ENCODE assay signal across 17 cellular contexts in the genomic region with DNA sequence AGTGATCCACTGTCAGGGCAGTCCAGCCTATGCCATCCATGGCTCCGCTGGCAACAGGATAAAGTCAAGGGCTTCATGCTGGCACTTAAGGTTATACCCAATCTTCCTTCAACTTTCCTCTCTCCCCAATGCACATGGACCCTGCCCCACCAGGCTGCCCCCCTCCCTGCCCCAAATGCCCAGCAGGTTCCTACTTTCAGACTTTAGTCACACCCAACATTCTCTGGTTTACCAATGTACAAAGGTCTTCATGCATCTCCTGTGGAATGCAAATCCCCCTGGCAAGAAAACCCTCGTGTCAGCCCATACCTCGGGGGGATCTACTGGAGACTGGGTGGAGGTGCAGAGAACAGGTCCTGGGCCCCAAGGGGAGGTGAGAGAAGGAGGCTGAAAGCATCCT. TPM values are rescaled to one million over a fixed set of nuclear protein-coding genes. Genes with fewer than 3 reads are reported as not detected.
DNase-seq lines count a peak whose midpoint lies in the region; ATAC-seq and TF ChIP-seq lines count a peak whose summit lies in the region.
"Had no signal": no experiment of that assay in that cellular context is flagged by ENCODE, and none has a peak within 500 bp of the region (broad histone marks: within the 10 kb centered on the region; RNA-seq: fewer than 3 reads in every experiment).

No MANE protein-coding gene starts in this region.

- no peaks in the 10 kb centered on the region for H3K36me3 Mint-ChIP-seq in activated CD8-positive, alpha-beta T cell treated with anti-CD3 and anti-CD28 coated beads for 36 hours (ENCODE audit: low read depth)

- in situ Hi-C loops in transverse colon (cut with MboI; ENCODE audit: low pct_ligation_motif_present in 1 of 4, low pct_unique_long_range_greater_than_20kb in 1 of 4, low sequenced_read_pairs in 3 of 4) = no loop called here

- no peaks in the 10 kb centered on the region for H3K4me1 Mint-ChIP-seq in activated CD8-positive, alpha-beta T cell treated with anti-CD3 and anti-CD28 coated beads for 36 hours (ENCODE audit: low read depth)
- H3K4me1 Mint-ChIP-seq: activated CD4-positive, alpha-beta memory T cell treated with anti-CD3 and anti-CD28 coated beads, Interleukin-2, amount 10 ng/mL, durations not matched to agents 7 days and 5 days had no signal

- H3K36me3 ChIP-seq in SJSA1 (no peaks in the 10 kb centered on the region), esophagus squamous epithelium (no peaks in the 10 kb centered on the region), trophoblast cell (ENCODE audit: control insufficient read depth in 1 of 2, insufficient read depth in 2 of 2, low read length in 2 of 2) (no peaks in the 10 kb centered on the region), transverse colon (no peaks in the 10 kb centered on the region)
- H3K36me3 ChIP-seq: pancreas had no signal

- peak overlapping the region; percentile 88 for H2AK5ac ChIP-seq in trophoblast cell (ENCODE audit: low read length)

- H4K91ac ChIP-seq in trophoblast cell (ENCODE audit: low read depth, low read length) = peak overlapping the region; percentile 89

- ATAC-seq in HG02884 (IDR thresholded peaks at IDR 0.05; ENCODE audit: unreplicated experiment) = no peak
- ATAC-seq in activated CD8-positive, alpha-beta T cell treated with anti-CD3 and anti-CD28 coated beads for 36 hours = no peak
- ATAC-seq: pancreas had no signal

- peaks cover 73% of the 10 kb centered on the region for H3K4me1 ChIP-seq in SJSA1 (replicated peaks)
- peaks cover 8 to 50% (median 22%) of the 10 kb centered on the region in 3 donors for H3K4me1 ChIP-seq in esophagus squamous epithelium
- H3K4me1 ChIP-seq in trophoblast cell (ENCODE audit: control insufficient read depth in 1 of 2, insufficient read depth in 2 of 2, low read length in 2 of 2) = peaks cover 21 to 37% of the 10 kb centered on the region in 2 experiments
- peaks cover 0 to 20% (median 10%) of the 10 kb centered on the region in 4 donors for H3K4me1 ChIP-seq in transverse colon

- H3K23ac ChIP-seq in trophoblast cell (ENCODE audit: low read length) = no peak overlapping the region

- POLR2A ChIA-PET in activated CD8-positive, alpha-beta T cell treated with anti-CD3 and anti-CD28 coated beads for 36 hours (lab: Charles Lee) = no interaction called here

- H3K18ac ChIP-seq in trophoblast cell (ENCODE audit: low read length) = peak overlapping the region; percentile 28

- TF ChIP-seq CTCF in esophagus squamous epithelium (IDR thresholded peaks at IDR 0.05) = no peak
- no peak for TF ChIP-seq CTCF in transverse colon (IDR thresholded peaks at IDR 0.05)
- no peak for TF ChIP-seq CTCF in activated CD8-positive, alpha-beta T cell treated with anti-CD3 and anti-CD28 coated beads for 36 hours (IDR thresholded peaks at IDR 0.05)

- no peak overlapping the region for H3K4me2 ChIP-seq in trophoblast cell (ENCODE audit: low read length)

- no peak overlapping the region for H4K12ac ChIP-seq in trophoblast cell (ENCODE audit: low read depth, low read length)

- DNase-seq in SJSA1 (ENCODE audit: low read depth in 1 of 2, low spot score in 2 of 2) = no peak
- no peak for DNase-seq in esophagus squamous epithelium (lab: John Stamatoyannopoulos, UW)
- no peak for DNase-seq in trophoblast cell
- DNase-seq in transverse colon = no peak
- no peak for DNase-seq in activated CD8-positive, alpha-beta T cell treated with anti-CD3 and anti-CD28 coated beads for 36 hours
- DNase-seq in DMS 273 (lab: John Stamatoyannopoulos, UW; ENCODE audit: unreplicated experiment) = no peak
- DNase-seq: activated CD4-positive, alpha-beta memory T cell treated with anti-CD3 and anti-CD28 coated beads, Interleukin-2, amount 10 ng/mL, durations not matched to agents 7 days and 5 days; amniotic stem cell; cortex of kidney; mesendoderm; NCI-H2029 treated with DMSO at 0.1 percent for 48 hours; NCI-H524 treated with DMSO at 0.1 percent for 48 hours; pancreas; stimulated activated CD8-positive, alpha-beta memory T cell treated with anti-CD3 and anti-CD28 coated beads, Interleukin-4, amount 100 ng/mL, for 48 hours had no signal

- H2AFZ ChIP-seq in trophoblast cell (ENCODE audit: insufficient read depth, low read length, poor library complexity) = no peak overlapping the region

- H3K9me3 Mint-ChIP-seq in activated CD8-positive, alpha-beta T cell treated with anti-CD3 and anti-CD28 coated beads for 36 hours = no peaks in the 10 kb centered on the region
- H3K9me3 Mint-ChIP-seq: activated CD4-positive, alpha-beta memory T cell treated with anti-CD3 and anti-CD28 coated beads, Interleukin-2, amount 10 ng/mL, durations not matched to agents 7 days and 5 days; activated T-helper 1 cell treated with anti-CD3 and anti-CD28 coated beads, Interleukin-12 subunit alpha, Interleukin-12 subunit beta, Interleukin-2, Interleukin-4 antibody, amounts not matched to agents 30 ng/mL and 10 ng/mL and 1 ng/mL, durations not matched to agents 14 hours and 24 hours and 36 hours had no signal

- no peak overlapping the region for H3K4me3 Mint-ChIP-seq in activated CD8-positive, alpha-beta T cell treated with anti-CD3 and anti-CD28 coated beads for 36 hours
- H3K4me3 Mint-ChIP-seq: activated CD4-positive, alpha-beta memory T cell treated with anti-CD3 and anti-CD28 coated beads, Interleukin-2, amount 10 ng/mL, durations not matched to agents 7 days and 5 days; activated T-helper 1 cell treated with anti-CD3 and anti-CD28 coated beads, Interleukin-12 subunit alpha, Interleukin-12 subunit beta, Interleukin-2, Interleukin-4 antibody, amounts not matched to agents 30 ng/mL and 10 ng/mL and 1 ng/mL, durations not matched to agents 14 hours and 24 hours and 36 hours had no signal

- H3K9me3 ChIP-seq in SJSA1 (replicated peaks) = 0 out of 2 replicates have a peak, but pooled peaks cover 2% of the 10 kb centered on the region
- no peaks in the 10 kb centered on the region for H3K9me3 ChIP-seq in esophagus squamous epithelium
- peaks cover 5% of the 10 kb centered on the region for H3K9me3 ChIP-seq in trophoblast cell (ENCODE audit: insufficient read depth, low read depth, low read length)
- H3K9me3 ChIP-seq in transverse colon = no peaks in the 10 kb centered on the region
- H3K9me3 ChIP-seq: pancreas had no signal

- peak overlapping the region; percentile 71 for H2BK120ac ChIP-seq in trophoblast cell (ENCODE audit: insufficient read depth, low read length, poor library complexity)

- WGBS in esophagus squamous epithelium, 2 donors = 71 to 93% methylated on average over 3 of the region's 3 CpGs
- WGBS in trophoblast cell (ENCODE audit: extremely low coverage, insufficient coverage, insufficient read length) = no CpG with 5 or more reads among the region's 3 CpGs
- 91% methylated on average over 3 of the region's 3 CpGs; no CpG with 5 or more reads in 1 of the 2 donors for WGBS in transverse colon (ENCODE audit: low coverage in 1 of 2), 2 donors

- H3K4ac ChIP-seq in trophoblast cell (ENCODE audit: low read depth, low read length) = no peak overlapping the region

- peak overlapping the region; percentile 61 for H2BK12ac ChIP-seq in trophoblast cell (ENCODE audit: low read length)

- peak overlapping the region; percentile 14 for H4K8ac ChIP-seq in trophoblast cell (ENCODE audit: low read depth, low read length)

- H2BK5ac ChIP-seq in trophoblast cell (ENCODE audit: low read depth, low read length, poor library complexity) = peak overlapping the region; percentile 52

- no peaks in the 10 kb centered on the region for H3K27me3 ChIP-seq in SJSA1 (replicated peaks)
- peaks cover 0 to 3% (median 0%) of the 10 kb centered on the region in 4 donors for H3K27me3 ChIP-seq in esophagus squamous epithelium
- no peaks in the 10 kb centered on the region for H3K27me3 ChIP-seq in trophoblast cell (ENCODE audit: insufficient read depth, low read length)
- no peaks in the 10 kb centered on the region for H3K27me3 ChIP-seq in transverse colon
- H3K27me3 ChIP-seq: pancreas had no signal

- intact Hi-C loops in esophagus squamous epithelium (cut with DNase I) (no loop called here), transverse colon (cut with DNase I; ENCODE audit: low total_unique reads) (loop anchor here (10.0 kb wide), 1 partner anchor 152 kb away; no protein-coding TSS in a partner anchor)
- intact Hi-C loops in activated CD8-positive, alpha-beta T cell treated with anti-CD3 and anti-CD28 coated beads for 36 hours (cut with micrococcal nuclease) = no loop called here

- H3K27ac ChIP-seq in SJSA1 (peak overlapping the region; percentile 86), esophagus squamous epithelium (peak overlapping the region; percentile 27 to 87 (median 75)), trophoblast cell (ENCODE audit: low read depth, low read length) (peak overlapping the region; percentile 64), transverse colon (peak overlapping the region; percentile 66 to 83 (median 78))
- H3K27ac ChIP-seq: VCaP had no signal

- TF ChIP-seq POLR2A in esophagus squamous epithelium (IDR thresholded peaks at IDR 0.05) (no peak), transverse colon (IDR thresholded peaks at IDR 0.05) (no peak)

- CTCF ChIA-PET in activated CD8-positive, alpha-beta T cell treated with anti-CD3 and anti-CD28 coated beads for 36 hours (lab: Charles Lee) = no interaction called here

- peak overlapping the region; percentile 57 for H3K14ac ChIP-seq in trophoblast cell (ENCODE audit: low read length)

- no peak overlapping the region for H3K27ac Mint-ChIP-seq in activated CD8-positive, alpha-beta T cell treated with anti-CD3 and anti-CD28 coated beads for 36 hours
- H3K27ac Mint-ChIP-seq: activated CD4-positive, alpha-beta memory T cell treated with anti-CD3 and anti-CD28 coated beads, Interleukin-2, amount 10 ng/mL, durations not matched to agents 7 days and 5 days; activated T-helper 1 cell treated with anti-CD3 and anti-CD28 coated beads, Interleukin-12 subunit alpha, Interleukin-12 subunit beta, Interleukin-2, Interleukin-4 antibody, amounts not matched to agents 30 ng/mL and 10 ng/mL and 1 ng/mL, durations not matched to agents 14 hours and 24 hours and 36 hours had no signal

- H3K79me1 ChIP-seq in trophoblast cell (ENCODE audit: low read length) = peaks cover 30% of the 10 kb centered on the region

- no peaks in the 10 kb centered on the region for H3K79me2 ChIP-seq in trophoblast cell (ENCODE audit: control insufficient read depth, insufficient read depth, low read length, poor library complexity)

- no peak overlapping the region for H3K4me3 ChIP-seq in SJSA1
- H3K4me3 ChIP-seq in esophagus squamous epithelium = no peak overlapping the region
- no peak overlapping the region for H3K4me3 ChIP-seq in trophoblast cell (ENCODE audit: low read depth, low read length)
- H3K4me3 ChIP-seq in transverse colon = no peak overlapping the region
- H3K4me3 ChIP-seq: pancreas had no signal

- no peaks in the 10 kb centered on the region for H3K27me3 Mint-ChIP-seq in activated CD8-positive, alpha-beta T cell treated with anti-CD3 and anti-CD28 coated beads for 36 hours

- no peak overlapping the region for H3K9ac ChIP-seq in trophoblast cell (ENCODE audit: low read length)

- no peak for TF ChIP-seq EP300 in transverse colon (IDR thresholded peaks at IDR 0.05; ENCODE audit: low read depth)

RNA-seq across cellular contexts. Expression of a gene that starts 59.3 kb away (rescaled TPM):
- 95.7 and 97.6 TPM in 2 replicates for total RNA-seq in SJSA1 (2014; rRNA removed; shearing (Covaris generic))
- 10 to 100 TPM; 49.7 to 62.8 (median 56.7) TPM for total RNA-seq in esophagus squamous epithelium
- 100 and 104 TPM in 2 replicates for polyA plus RNA-seq in trophoblast cell (2013)
- total RNA-seq in transverse colon = 10 to 100 TPM; 14.5 to 40.1 (median 26.8) TPM
- 10 to 100 TPM; 27.7 to 31.8 TPM for total RNA-seq in activated CD8-positive, alpha-beta T cell treated with anti-CD3 and anti-CD28 coated beads for 36 hours
